Comparison of ENCODE assay signal across 13 cellular contexts in the genomic region with DNA sequence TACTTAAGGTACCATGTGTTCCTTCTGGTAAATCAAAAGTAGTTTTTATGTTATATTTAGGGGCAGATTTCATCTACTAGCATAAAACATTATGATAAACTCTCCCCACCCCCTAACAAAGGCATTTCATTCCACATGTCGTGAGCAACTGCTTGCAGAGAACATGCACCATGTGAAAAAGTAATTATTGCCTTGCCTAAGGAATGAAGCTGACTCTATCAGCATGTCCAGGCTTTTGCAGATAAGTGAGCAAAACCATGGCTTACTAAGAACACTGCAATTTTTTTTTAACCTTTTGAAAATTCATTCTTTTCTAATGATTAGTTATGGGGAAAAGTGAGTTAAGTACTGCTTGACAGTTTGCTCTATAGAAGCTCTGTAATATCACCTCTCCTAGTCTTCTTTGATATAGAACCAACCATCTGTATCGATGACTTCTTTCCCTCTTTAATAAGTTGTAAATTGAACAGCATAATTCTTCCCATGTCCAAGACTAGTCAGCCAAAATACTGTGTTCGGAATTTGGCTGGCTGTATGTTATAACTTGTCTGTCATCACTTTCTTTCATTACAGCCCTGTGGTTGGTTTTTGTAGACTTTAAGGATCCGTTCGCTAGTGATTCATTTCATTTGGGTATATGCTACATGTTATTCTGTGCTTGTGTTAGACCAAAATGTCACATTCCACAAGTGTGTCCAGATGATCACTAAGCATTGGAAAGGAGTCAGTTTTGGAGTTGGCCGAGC.
A peak's percentile ranks its signal among the peaks of the same experiment; 100 is the strongest.
DNase-seq lines count a peak whose midpoint lies in the region; ATAC-seq and TF ChIP-seq lines count a peak whose summit lies in the region.
"Had no signal": no experiment of that assay in that cellular context is flagged by ENCODE, and none has a peak within 500 bp of the region (broad histone marks: within the 10 kb centered on the region; RNA-seq: fewer than 3 reads in every experiment).

No MANE protein-coding gene starts in this region.

- H3K4me1 Mint-ChIP-seq in chondrocyte (ENCODE audit: low read depth): peaks cover 56% of the 10 kb centered on the region
- peaks cover 61% of the 10 kb centered on the region for H3K4me1 Mint-ChIP-seq in memory B cell

- TF ChIP-seq CTCF in chondrocyte (IDR thresholded peaks at IDR 0.05) (no peak), coronary artery (IDR thresholded peaks at IDR 0.05) (no peak)

- H3K4me2 ChIP-seq in Karpas-422 (ENCODE audit: low read depth, low read length, poor library complexity, severe bottlenecking): no peak overlapping the region

- no peak overlapping the region for H2AFZ ChIP-seq in Karpas-422 (ENCODE audit: low read length)

- peak overlapping the region; percentile 60 for H3K27ac Mint-ChIP-seq in chondrocyte (ENCODE audit: unreplicated experiment)
- peak overlapping the region; percentile 93 for H3K27ac Mint-ChIP-seq in memory B cell

- no peaks in the 10 kb centered on the region for H3K9me3 ChIP-seq in Karpas-422 (ENCODE audit: low read length)
- H3K9me3 ChIP-seq in HAP-1: no peaks in the 10 kb centered on the region
- H3K9me3 ChIP-seq: Caco-2, gastroesophageal sphincter, uterus had no signal

- H3K9me3 Mint-ChIP-seq in chondrocyte (ENCODE audit: low read depth) (no peaks in the 10 kb centered on the region), memory B cell (peaks cover 2% of the 10 kb centered on the region)

- H3K9me2 ChIP-seq in Karpas-422 (replicated peaks; ENCODE audit: insufficient read depth, low read length): no peaks in the 10 kb centered on the region

- H3K36me3 ChIP-seq in Karpas-422 (ENCODE audit: insufficient read depth, low read length) (no peaks in the 10 kb centered on the region), HAP-1 (replicated peaks) (no peaks in the 10 kb centered on the region)
- H3K36me3 ChIP-seq: gastroesophageal sphincter, uterus had no signal

- H3K36me3 Mint-ChIP-seq in chondrocyte (ENCODE audit: low read depth) (no peaks in the 10 kb centered on the region), memory B cell (no peaks in the 10 kb centered on the region)

- H3K27ac ChIP-seq in Karpas-422 (ENCODE audit: low read length) (peak overlapping the region; percentile 76), coronary artery (no peak overlapping the region)
- H3K27ac ChIP-seq: gastroesophageal sphincter, uterus had no signal

- H3K4me1 ChIP-seq in Karpas-422 (ENCODE audit: low read length) (peaks cover 67% of the 10 kb centered on the region), HAP-1 (no peaks in the 10 kb centered on the region)
- H3K4me1 ChIP-seq: Caco-2, uterus had no signal

- no peaks in the 10 kb centered on the region for H4K20me1 ChIP-seq in Karpas-422 (ENCODE audit: insufficient read depth, low read depth, low read length)

- no peak overlapping the region for H3K9ac ChIP-seq in Karpas-422 (ENCODE audit: low read length)

- ATAC-seq in memory B cell (ENCODE audit: low read depth): no peak
- ATAC-seq: gastroesophageal sphincter had no signal

- DNase-seq in AG20443 (ENCODE audit: low spot score): peak; percentile 55
- no peak for DNase-seq in Karpas-422
- DNase-seq in chondrocyte (ENCODE audit: low spot score): no peak
- DNase-seq in memory B cell (ENCODE audit: low spot score in 2 of 2): no peak
- no peak for DNase-seq in coronary artery (ENCODE audit: low spot score)
- DNase-seq in RPMI8226: no peak
- no peak for DNase-seq in DMS79 (lab: John Stamatoyannopoulos, UW)
- DNase-seq in HAP-1 (ENCODE audit: low spot score in 2 of 2): no peak
- DNase-seq: activated T-cell treated with anti-CD3 and anti-CD28 coated beads, Interleukin-2, amount 50 U/mL, for 1 hour; Caco-2; NCI-H345; uterus had no signal

- in situ Hi-C loops in HAP-1 (cut with MboI; ENCODE audit: low sequenced_read_pairs): no loop called here

- H3K4me3 ChIP-seq in Karpas-422 (ENCODE audit: low read length) (no peak overlapping the region), coronary artery (no peak overlapping the region), HAP-1 (no peak overlapping the region)
- H3K4me3 ChIP-seq: gastroesophageal sphincter, uterus had no signal

- no peak overlapping the region for H3K4me3 Mint-ChIP-seq in chondrocyte (ENCODE audit: unreplicated experiment)
- H3K4me3 Mint-ChIP-seq in memory B cell: peak overlapping the region; percentile 43

- H3K27me3 Mint-ChIP-seq in chondrocyte (ENCODE audit: low read depth) (no peaks in the 10 kb centered on the region), memory B cell (no peaks in the 10 kb centered on the region)

- no peaks in the 10 kb centered on the region for H3K79me2 ChIP-seq in Karpas-422 (ENCODE audit: low read length)

- no peaks in the 10 kb centered on the region for H3K27me3 ChIP-seq in Karpas-422 (ENCODE audit: low read length)
- H3K27me3 ChIP-seq in HAP-1 (ENCODE audit: low read depth): no peaks in the 10 kb centered on the region
- H3K27me3 ChIP-seq: gastroesophageal sphincter, uterus had no signal
